14 cellular contexts compared by ENCODE assay signal in genomic region chr6:17869753-17870050, GRCh38.
A peak's percentile ranks its signal among the peaks of the same experiment; 100 is the strongest.
DNase-seq lines count a peak whose midpoint lies in the region; ATAC-seq, FAIRE-seq and TF ChIP-seq lines count a peak whose summit lies in the region.
"Had no signal": no experiment of that assay in that cellular context is flagged by ENCODE, and none has a peak within 500 bp of the region (broad histone marks: within the 10 kb centered on the region; RNA-seq: fewer than 3 reads in every experiment).

No MANE protein-coding gene starts in this region.

- no TSS peak for BruUV-seq in K562 (replicated peaks; lab: Mats Ljungman, UMichigan)

- TF ChIP-seq CTCF in K562 (IDR thresholded peaks at IDR 0.05 in 2 of 3, conservative IDR thresholded peaks at IDR 0.05 in 1 of 3; ENCODE audit: insufficient read depth in 2 of 3, low read depth in 1 of 3, low read length in 3 of 3) = no peak
- no peak for TF ChIP-seq CTCF in tibial artery (IDR thresholded peaks at IDR 0.05)

- H4K20me1 ChIP-seq in K562 (replicated peaks; ENCODE audit: control insufficient read depth, insufficient read depth, low read length) = no peaks in the 10 kb centered on the region

- H3K79me2 ChIP-seq in K562 (ENCODE audit: control insufficient read depth, insufficient read depth, low read length) = no peaks in the 10 kb centered on the region

- peak; percentile 74 for TF ChIP-seq EP300 in K562 (IDR thresholded peaks at IDR 0.05; ENCODE audit: low read length)

- no peak overlapping the region for H3K9ac ChIP-seq in K562 (ENCODE audit: insufficient read depth in 1 of 2, low read depth in 2 of 2, low read length in 2 of 2)

- H3K36me3 ChIP-seq in K562 (ENCODE audit: control insufficient read depth, insufficient read depth, low read length) (peaks cover 12% of the 10 kb centered on the region; the same call in 1 of the 3 replicates), tibial artery (no peaks in the 10 kb centered on the region)

- H3K27me3 ChIP-seq in K562 (ENCODE audit: control insufficient read depth in 2 of 2, insufficient read depth in 2 of 2, low read length in 2 of 2) = no peaks in the 10 kb centered on the region
- H3K27me3 ChIP-seq in tibial artery = no peaks in the 10 kb centered on the region

- H3K27ac ChIP-seq in K562 (ENCODE audit: extremely low read depth, low read depth, low read length) (peak overlapping the region; percentile 51; the same call in 1 of the 3 replicates), substantia nigra (ENCODE audit: low read depth, low read length, poor library complexity, severe bottlenecking) (peak overlapping the region; percentile 88), tibial artery (peak overlapping the region in 1 of 2 donors; percentile 29)

- peak; percentile 23 for FAIRE-seq in K562 (lab: Jason Lieb, UNC)
- FAIRE-seq: TTC549 had no signal

- H3K4me2 ChIP-seq in K562 (ENCODE audit: insufficient read depth, low read length) = no peak overlapping the region; the same call in 1 of the 2 replicates

- CTCF ChIA-PET in K562 (lab: Yijun Ruan, JAX; ENCODE audit: low intra/inter-chr PET ratio) = no interaction called here

- H3K4me1 ChIP-seq in K562 (replicated peaks in 1 of 2; ENCODE audit: control insufficient read depth in 2 of 2, insufficient read depth in 2 of 2, low read length in 2 of 2) (peaks cover 19 to 55% of the 10 kb centered on the region in 2 experiments), tibial artery (peaks cover 0 to 81% (median 26%) of the 10 kb centered on the region in 4 donors)

- intact Hi-C loops in K562 (cut with micrococcal nuclease) (loop anchor here (5.0 kb wide), 1 partner anchor 118 kb away; the partner anchor contains the start of gene KIF13A), left colon (cut with DNase I, micrococcal nuclease) (loop anchor here in 1 of 2 donors (10.0 kb wide), 1 partner anchor 115 kb away; the partner anchor contains the start of gene KIF13A), tibial artery (cut with DNase I; ENCODE audit: low total_unique reads) (loop anchor here (10.0 kb wide), 1 partner anchor 115 kb away; the partner anchor contains the start of gene KIF13A)

- POLR2A ChIA-PET in K562 (lab: Yijun Ruan, JAX) = no interaction called here

- no peak overlapping the region for H2AFZ ChIP-seq in K562 (ENCODE audit: low read depth, low read length)

- in situ Hi-C loops in K562 (cut with MboI) = no loop called here

- H3K9me3 ChIP-seq in K562 (replicated peaks; ENCODE audit: control insufficient read depth, insufficient read depth, low read depth, low read length) = no peaks in the 10 kb centered on the region; the same call in 1 of the 2 replicates
- H3K9me3 ChIP-seq in tibial artery = no peaks in the 10 kb centered on the region

- peak; percentile 58 for ATAC-seq in K562
- no peak for ATAC-seq in left colon
- ATAC-seq in HG03442 (IDR thresholded peaks at IDR 0.05; ENCODE audit: unreplicated experiment) = no peak
- ATAC-seq: activated naive CD8-positive, alpha-beta T cell treated with anti-CD3 and anti-CD28 coated beads, Interleukin-2, amount 50 U/mL, for 24 hours had no signal

- no peaks in the 10 kb centered on the region for H3K9me1 ChIP-seq in K562 (ENCODE audit: control insufficient read depth, insufficient read depth, low read length)

- WGBS in K562 (ENCODE audit: insufficient coverage, low coverage, missing lambda C conversion rate) = 0% methylated on average over 3 of the region's 3 CpGs

- peak in 1 of 2 experiments; percentile 14; a peak in 2 of 4 replicates for TF ChIP-seq RAD21 in K562 (CRISPR knock-in tag; conservative IDR thresholded peaks at IDR 0.05 in 1 of 2, IDR thresholded peaks at IDR 0.05 in 1 of 2)

- TF ChIP-seq POLR2A in K562 (conservative IDR thresholded peaks at IDR 0.05) = no peak

- no peak overlapping the region for H3K4me3 ChIP-seq in K562
- H3K4me3 ChIP-seq in tibial artery = no peak overlapping the region
- H3K4me3 ChIP-seq: SK-N-MC had no signal

- DNase-seq in RPMI7951 (ENCODE audit: low read depth) (peak; percentile 23), K562 (ENCODE audit: extremely low read depth in 1 of 4, low spot score in 3 of 4) (peak in 2 of 4 experiments; percentile 33 to 64), inferior parietal cortex (ENCODE audit: extremely low spot score) (peak; percentile 42), substantia nigra (lab: John Stamatoyannopoulos, UW) (peak in 1 of 49 donors; percentile 24), NCI-H1048 (lab: John Stamatoyannopoulos, UW) (no peak), left colon (no peak), tibial artery (no peak)
- DNase-seq: activated naive CD8-positive, alpha-beta T cell treated with anti-CD3 and anti-CD28 coated beads, Interleukin-2, amount 50 U/mL, for 24 hours; central memory CD4-positive, alpha-beta T cell; H7; stimulated activated CD4-positive, alpha-beta T cell treated with anti-CD3 and anti-CD28 coated beads, Interleukin-1b, Interleukin-23, amount 100 ng/mL, for 48 hours had no signal

TF ChIP-seq in K562, 482 proteins besides CTCF, POLR2A, EP300 and RAD21 (continues in another document):
- TF ChIP-seq HOXB6 (CRISPR knock-in tag; IDR thresholded peaks at IDR 0.05; ENCODE audit: borderline replicate concordance) (no peak), ZBTB43 (CRISPR knock-in tag; IDR thresholded peaks at IDR 0.05) (no peak), ATF4 (CRISPR knock-in tag; IDR thresholded peaks at IDR 0.05) (no peak), SMARCE1 (IDR thresholded peaks at IDR 0.05) (peak; percentile 87), EHMT2 (IDR thresholded peaks at IDR 0.05) (no peak), ELF1 (tag; IDR thresholded peaks at IDR 0.05) (peak; percentile 21; the same call in 1 of the 2 replicates), ZNF444 (CRISPR knock-in tag; IDR thresholded peaks at IDR 0.05) (no peak), ARID1B (IDR thresholded peaks at IDR 0.05) (peak; percentile 71), AFF1 (IDR thresholded peaks at IDR 0.05; ENCODE audit: low read depth in 1 of 2, partially characterized antibody in 2 of 2) (peak in 1 of 2 experiments; percentile 54), DMBX1 (CRISPR knock-in tag; IDR thresholded peaks at IDR 0.05; ENCODE audit: borderline replicate concordance) (no peak), ETV6 (IDR thresholded peaks at IDR 0.05; ENCODE audit: borderline replicate concordance in 1 of 2, low read depth in 2 of 2, low read length in 1 of 2) (0 out of 4 replicates have a peak, but pooled peaks of 1 of the 2 experiments have one; percentile 29), ETV6 (CRISPR knock-in tag; IDR thresholded peaks at IDR 0.05; ENCODE audit: borderline replicate concordance) (no peak), FOXK2 (conservative IDR thresholded peaks at IDR 0.05 in 1 of 2, IDR thresholded peaks at IDR 0.05 in 1 of 2; ENCODE audit: low read depth in 2 of 2) (0 out of 4 replicates have a peak, but pooled peaks of 1 of the 2 experiments have one; percentile 36), SMARCC2 (IDR thresholded peaks at IDR 0.05; ENCODE audit: low read depth) (peak; percentile 67; the same call in 1 of the 2 replicates), TAF1 (IDR thresholded peaks at IDR 0.05; ENCODE audit: control insufficient read depth, extremely low read depth, insufficient read depth, low read length, severe bottlenecking) (no peak), RCOR1 (IDR thresholded peaks at IDR 0.05; ENCODE audit: borderline replicate concordance in 1 of 2, low read depth in 2 of 2, low read length in 2 of 2) (peak in 1 of 2 experiments; percentile 91; a peak in 2 of 4 replicates), HSF4 (CRISPR knock-in tag; IDR thresholded peaks at IDR 0.05; ENCODE audit: borderline replicate concordance) (no peak)

Comparison
In these comparisons a context has a peak if more than half of its experiments do, and no peak if none do; other contexts are left out.
1. DNase-seq: peak in RPMI7951 (single experiment) and inferior parietal cortex (single experiment); none in NCI-H1048 (single experiment), left colon (0 of 2) and tibial artery (0 of 2).